Comparison of ENCODE assay signal across 13 cellular contexts in genomic region chr1:172344444-172344843, GRCh38.
DNase-seq lines count a peak whose midpoint lies in the region; ATAC-seq and TF ChIP-seq lines count a peak whose summit lies in the region.
"Had no signal": no experiment of that assay in that cellular context is flagged by ENCODE, and none has a peak within 500 bp of the region (broad histone marks: within the 10 kb centered on the region; RNA-seq: fewer than 3 reads in every experiment).

No MANE protein-coding gene starts in this region.

- intact Hi-C loops in left ventricle myocardium inferior (cut with micrococcal nuclease) = no loop called here
- intact Hi-C loops in Right ventricle myocardium inferior (cut with DNase I) = no loop called here
- intact Hi-C loops in uterus (cut with DNase I; ENCODE audit: low total_unique reads) = no loop called here
- intact Hi-C loops in head of caudate nucleus (cut with DNase I) = no loop called here

- H3K4me1 ChIP-seq in left ventricle myocardium inferior (peaks cover 18% of the 10 kb centered on the region), uterus (peaks cover 0 to 11% of the 10 kb centered on the region in 2 donors)

- no peak for ATAC-seq in Right ventricle myocardium inferior
- ATAC-seq in central memory CD8-positive, alpha-beta T cell (replicated peaks; ENCODE audit: extremely low read depth, poor library complexity, severe bottlenecking) = peak; percentile 22
- no peak for ATAC-seq in natural killer cell treated with Interleukin-12 subunit alpha and Interleukin-12 subunit beta and Interleukin-15 and Interleukin-18, amount 100 ng/mL, for 72 hours
- ATAC-seq: activated CD8-positive, alpha-beta T cell treated with anti-CD3 and anti-CD28 coated beads, Interleukin-2, amount 10 ng/mL, durations not matched to agents 7 days and 5 days had no signal

- TF ChIP-seq CTCF in left ventricle myocardium inferior (IDR thresholded peaks at IDR 0.05; ENCODE audit: borderline replicate concordance) (no peak), uterus (IDR thresholded peaks at IDR 0.05) (no peak)

- TF ChIP-seq POLR2A in uterus (IDR thresholded peaks at IDR 0.05) = no peak

- H3K27me3 ChIP-seq in left ventricle myocardium inferior (ENCODE audit: low read depth) (no peaks in the 10 kb centered on the region), uterus (no peaks in the 10 kb centered on the region)

- H3K27ac Mint-ChIP-seq in central memory CD8-positive, alpha-beta T cell (ENCODE audit: low read depth) = peak overlapping the region; percentile 71
- H3K27ac Mint-ChIP-seq in natural killer cell treated with Interleukin-12 subunit alpha and Interleukin-12 subunit beta and Interleukin-15 and Interleukin-18, amount 100 ng/mL, for 72 hours = peak overlapping the region; percentile 75 to 79
- H3K27ac Mint-ChIP-seq: activated CD8-positive, alpha-beta T cell treated with anti-CD3 and anti-CD28 coated beads, Interleukin-2, amount 10 ng/mL, durations not matched to agents 7 days and 5 days had no signal

- H3K36me3 ChIP-seq in left ventricle myocardium inferior (no peaks in the 10 kb centered on the region), uterus (no peaks in the 10 kb centered on the region)

- peak overlapping the region; percentile 54 for H3K4me3 Mint-ChIP-seq in central memory CD8-positive, alpha-beta T cell
- peak overlapping the region; percentile 77 for H3K4me3 Mint-ChIP-seq in natural killer cell treated with Interleukin-12 subunit alpha and Interleukin-12 subunit beta and Interleukin-15 and Interleukin-18, amount 100 ng/mL, for 72 hours
- H3K4me3 Mint-ChIP-seq: activated CD8-positive, alpha-beta T cell treated with anti-CD3 and anti-CD28 coated beads, Interleukin-2, amount 10 ng/mL, durations not matched to agents 7 days and 5 days had no signal

- DNase-seq in left ventricle myocardium inferior (no peak), Right ventricle myocardium inferior (ENCODE audit: missing footprints) (no peak), uterus (no peak), head of caudate nucleus (no peak), dedifferentiated amniotic fluid mesenchymal stem cell (ENCODE audit: extremely low spot score) (no peak), NOMO-1 treated with dmso at 0.1 percent for 144 hours (lab: John Stamatoyannopoulos, UW; ENCODE audit: unreplicated experiment) (no peak)
- no peak for DNase-seq in central memory CD8-positive, alpha-beta T cell (ENCODE audit: low spot score in 2 of 2)
- no peak for DNase-seq in natural killer cell treated with Interleukin-12 subunit alpha and Interleukin-12 subunit beta and Interleukin-15 and Interleukin-18, amount 100 ng/mL, for 72 hours (ENCODE audit: low spot score)
- DNase-seq: activated CD8-positive, alpha-beta T cell treated with anti-CD3 and anti-CD28 coated beads, Interleukin-2, amount 10 ng/mL, durations not matched to agents 7 days and 5 days; activated gamma-delta T cell treated with Interleukin-2 at 50 U/mL for 16 hours; caudate nucleus; erythroblast; OCI-M1 had no signal

- no peak overlapping the region for H3K4me3 ChIP-seq in left ventricle myocardium inferior
- no peak overlapping the region for H3K4me3 ChIP-seq in uterus

- no peaks in the 10 kb centered on the region for H3K27me3 Mint-ChIP-seq in central memory CD8-positive, alpha-beta T cell
- H3K27me3 Mint-ChIP-seq in natural killer cell treated with Interleukin-12 subunit alpha and Interleukin-12 subunit beta and Interleukin-15 and Interleukin-18, amount 100 ng/mL, for 72 hours = no peaks in the 10 kb centered on the region

- peaks cover 19% of the 10 kb centered on the region for H3K9me3 ChIP-seq in left ventricle myocardium inferior (replicated peaks)
- H3K9me3 ChIP-seq in uterus = no peaks in the 10 kb centered on the region

- H3K9me3 Mint-ChIP-seq in central memory CD8-positive, alpha-beta T cell = peaks cover 15% of the 10 kb centered on the region
- H3K9me3 Mint-ChIP-seq in natural killer cell treated with Interleukin-12 subunit alpha and Interleukin-12 subunit beta and Interleukin-15 and Interleukin-18, amount 100 ng/mL, for 72 hours = peaks cover 19% of the 10 kb centered on the region

- peaks cover 26% of the 10 kb centered on the region for H3K4me1 Mint-ChIP-seq in central memory CD8-positive, alpha-beta T cell
- H3K4me1 Mint-ChIP-seq in natural killer cell treated with Interleukin-12 subunit alpha and Interleukin-12 subunit beta and Interleukin-15 and Interleukin-18, amount 100 ng/mL, for 72 hours (ENCODE audit: low read depth in 2 of 2) = peaks cover 41 to 61% of the 10 kb centered on the region in 2 donors

- H3K27ac ChIP-seq in left ventricle myocardium inferior (replicated peaks) = peak overlapping the region; percentile 63
- H3K27ac ChIP-seq in uterus = peak overlapping the region; percentile 70 to 77

- peaks cover 1% of the 10 kb centered on the region for H3K36me3 Mint-ChIP-seq in central memory CD8-positive, alpha-beta T cell (ENCODE audit: insufficient read depth)
- peaks cover 27% of the 10 kb centered on the region for H3K36me3 Mint-ChIP-seq in natural killer cell treated with Interleukin-12 subunit alpha and Interleukin-12 subunit beta and Interleukin-15 and Interleukin-18, amount 100 ng/mL, for 72 hours
